24 cellular contexts compared by ENCODE assay signal in genomic region chr22:22392131-22392530, GRCh38.
"Had no signal": no experiment of that assay in that cellular context is flagged by ENCODE, and none has a peak within 500 bp of the region (broad histone marks: within the 10 kb centered on the region; RNA-seq: fewer than 3 reads in every experiment).

No MANE protein-coding gene starts in this region.

- H3K4me2 ChIP-seq: hepatocyte, neural progenitor cell had no signal

- H3K4me3 Mint-ChIP-seq: effector memory CD8-positive, alpha-beta T cell; memory B cell; nephron; neural progenitor cell; stimulated activated effector memory CD8-positive, alpha-beta T cell treated with anti-CD3 and anti-CD28 coated beads, Interleukin-12 subunit alpha, Interleukin-12 subunit beta, amount 100 ng/mL, for 72 hours had no signal

- H3K4me3 ChIP-seq: hepatocyte, lung, neural progenitor cell, prostate gland, sigmoid colon, suprapubic skin, transverse colon had no signal

- H3K9ac ChIP-seq: neural progenitor cell had no signal

- FAIRE-seq: endometrium, frontal cortex had no signal

- H3K9me3 Mint-ChIP-seq: memory B cell; stimulated activated effector memory CD8-positive, alpha-beta T cell treated with anti-CD3 and anti-CD28 coated beads, Interleukin-12 subunit alpha, Interleukin-12 subunit beta, amount 100 ng/mL, for 72 hours had no signal

- H3K27me3 ChIP-seq: hepatocyte had no signal

- H3K27ac ChIP-seq: hepatocyte, neural progenitor cell, prostate gland, sigmoid colon, suprapubic skin, transverse colon had no signal

- H3K36me3 Mint-ChIP-seq: neural progenitor cell; stimulated activated effector memory CD8-positive, alpha-beta T cell treated with anti-CD3 and anti-CD28 coated beads, Interleukin-12 subunit alpha, Interleukin-12 subunit beta, amount 100 ng/mL, for 72 hours had no signal

- H3K27ac Mint-ChIP-seq: effector memory CD8-positive, alpha-beta T cell; memory B cell; nephron; neural progenitor cell; stimulated activated effector memory CD8-positive, alpha-beta T cell treated with anti-CD3 and anti-CD28 coated beads, Interleukin-12 subunit alpha, Interleukin-12 subunit beta, amount 100 ng/mL, for 72 hours had no signal

- DNase-seq: caudate nucleus; cerebellar nuclear complex; cortex of kidney; effector memory CD8-positive, alpha-beta T cell; erythroblast; head of caudate nucleus; kidney glomerular epithelial cell; left colon; right cardiac atrium; sigmoid colon; stimulated activated CD4-positive, alpha-beta T cell treated with anti-CD3 and anti-CD28 coated beads, Interleukin-2, amount 100 ng/mL, for 24 hours; stimulated activated CD4-positive, alpha-beta T cell treated with anti-CD3 and anti-CD28 coated beads, Interleukin-4, amount 100 ng/mL, for 24 hours; stimulated activated naive CD4-positive, alpha-beta T cell treated with Interleukin-2 at 50 U/mL for 16 hours; transverse colon had no signal

- H3K79me2 ChIP-seq: hepatocyte had no signal

- H3K36me3 ChIP-seq: neural progenitor cell, prostate gland, sigmoid colon, suprapubic skin, transverse colon had no signal

- H3K4me1 Mint-ChIP-seq: nephron; stimulated activated effector memory CD8-positive, alpha-beta T cell treated with anti-CD3 and anti-CD28 coated beads, Interleukin-12 subunit alpha, Interleukin-12 subunit beta, amount 100 ng/mL, for 72 hours had no signal

- H3K9me3 ChIP-seq: prostate gland, sigmoid colon, suprapubic skin, transverse colon had no signal

- H3K4me1 ChIP-seq: neural progenitor cell, prostate gland, transverse colon had no signal

- ATAC-seq: effector memory CD8-positive, alpha-beta T cell; left colon; right cardiac atrium; stimulated activated effector memory CD8-positive, alpha-beta T cell treated with anti-CD3 and anti-CD28 coated beads, Interleukin-12 subunit alpha, Interleukin-12 subunit beta, amount 100 ng/mL, for 72 hours had no signal

- H3K27me3 Mint-ChIP-seq: memory B cell had no signal

- H2AFZ ChIP-seq: hepatocyte, neural progenitor cell had no signal
